In the genomic region with DNA sequence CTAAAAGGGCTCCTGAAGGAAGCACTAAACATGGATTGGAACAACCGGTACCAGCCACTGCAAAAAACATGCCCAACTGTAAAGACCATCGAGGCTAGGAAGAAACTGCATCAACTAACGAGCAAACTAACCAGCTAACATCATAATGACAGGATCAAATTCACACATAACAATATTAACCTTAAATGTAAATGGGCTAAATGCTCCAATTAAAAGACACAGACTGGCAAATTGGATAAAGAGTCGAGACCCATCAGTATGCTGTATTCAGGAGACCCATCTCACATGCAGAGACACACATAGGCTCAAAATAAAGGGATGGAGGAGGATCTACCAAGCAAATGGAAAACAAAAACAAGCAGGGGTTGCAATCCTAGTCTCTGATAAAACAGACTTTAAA, we compare ENCODE assay signal across 1 cellular context. TPM values are rescaled to one million over a fixed set of nuclear protein-coding genes. Genes with fewer than 3 reads are reported as not detected.
DNase-seq lines count a peak whose midpoint lies in the region; ATAC-seq, FAIRE-seq and TF ChIP-seq lines count a peak whose summit lies in the region.
"Not testable (repeated sequence)": the region's sequence is repeated elsewhere in the genome, so short reads cannot be mapped to it uniquely, and the experiment has no call there.

No MANE protein-coding gene starts in this region.

- TF ChIP-seq POLR2A in K562 (conservative IDR thresholded peaks at IDR 0.05) = not testable (repeated sequence)

- 63% methylated on average over 4 of the region's 4 CpGs for WGBS in K562 (ENCODE audit: insufficient coverage, low coverage, missing lambda C conversion rate)

- not testable (repeated sequence) for ATAC-seq in K562

- not testable (repeated sequence) for H3K4me3 ChIP-seq in K562

- not testable (repeated sequence) for H3K79me2 ChIP-seq in K562 (ENCODE audit: control insufficient read depth, insufficient read depth, low read length)

- POLR2A ChIA-PET in K562 (lab: Yijun Ruan, JAX) = not testable (repeated sequence)

- FAIRE-seq in K562 (lab: Jason Lieb, UNC) = not testable (repeated sequence)

- not testable (repeated sequence) for H3K4me1 ChIP-seq in K562 (replicated peaks in 1 of 2; ENCODE audit: control insufficient read depth in 2 of 2, insufficient read depth in 2 of 2, low read length in 2 of 2)

- not testable (repeated sequence) for H3K4me2 ChIP-seq in K562 (ENCODE audit: insufficient read depth, low read length)

- not testable (repeated sequence) for H3K9me3 ChIP-seq in K562 (replicated peaks; ENCODE audit: control insufficient read depth, insufficient read depth, low read depth, low read length)

- BruUV-seq in K562 (replicated peaks; lab: Mats Ljungman, UMichigan) = not testable (repeated sequence)

- TF ChIP-seq CTCF in K562 (IDR thresholded peaks at IDR 0.05 in 2 of 3, conservative IDR thresholded peaks at IDR 0.05 in 1 of 3; ENCODE audit: insufficient read depth in 2 of 3, low read depth in 1 of 3, low read length in 3 of 3) = not testable (repeated sequence)

- H4K20me1 ChIP-seq in K562 (replicated peaks; ENCODE audit: control insufficient read depth, insufficient read depth, low read length) = not testable (repeated sequence)

- H3K9me1 ChIP-seq in K562 (ENCODE audit: control insufficient read depth, insufficient read depth, low read length) = not testable (repeated sequence)

- in situ Hi-C loops in K562 (cut with MboI) = not testable (repeated sequence)

- peaks cover 18% of the 10 kb centered on the region; the same call in 2 of the 3 replicates for H3K36me3 ChIP-seq in K562 (ENCODE audit: control insufficient read depth, insufficient read depth, low read length)

- not testable (repeated sequence) for TF ChIP-seq EP300 in K562 (IDR thresholded peaks at IDR 0.05; ENCODE audit: low read length)

- not testable (repeated sequence) for H3K9ac ChIP-seq in K562 (ENCODE audit: insufficient read depth in 1 of 2, low read depth in 2 of 2, low read length in 2 of 2)

- intact Hi-C loops in K562 (cut with micrococcal nuclease) = not testable (repeated sequence)

- H2AFZ ChIP-seq in K562 (ENCODE audit: low read depth, low read length) = not testable (repeated sequence)

- not testable (repeated sequence) for DNase-seq in K562 (ENCODE audit: extremely low read depth in 1 of 4, low spot score in 3 of 4)

- not testable (repeated sequence) for H3K27ac ChIP-seq in K562 (ENCODE audit: extremely low read depth, low read depth, low read length)

- CTCF ChIA-PET in K562 (lab: Yijun Ruan, JAX; ENCODE audit: low intra/inter-chr PET ratio) = not testable (repeated sequence)

- not testable (repeated sequence) for H3K27me3 ChIP-seq in K562 (ENCODE audit: control insufficient read depth in 2 of 2, insufficient read depth in 2 of 2, low read length in 2 of 2)

- TF ChIP-seq RAD21 in K562 (CRISPR knock-in tag; conservative IDR thresholded peaks at IDR 0.05 in 1 of 2, IDR thresholded peaks at IDR 0.05 in 1 of 2) = not testable (repeated sequence)

TF ChIP-seq in K562, 482 proteins besides CTCF, POLR2A, EP300 and RAD21:
- TF ChIP-seq ZNF507 (tag; conservative IDR thresholded peaks at IDR 0.05) (peak; percentile 94), ZNF354B (CRISPR knock-in tag; IDR thresholded peaks at IDR 0.05) (peak; percentile 43; the same call in 1 of the 2 replicates)

RNA-seq across cellular contexts. Expression of a gene that starts 28.2 kb away (rescaled TPM):
- 97.9 and 159 TPM in 2 replicates for total RNA-seq in K562 (2011; cell fraction: chromatin; rRNA removed; ENCODE audit: low replicate concordance)
- 79.0 and 95.4 TPM in 2 replicates for total RNA-seq in K562 (2011; cell fraction: nucleolus; rRNA removed)
- total RNA-seq in K562 (2011; cell fraction: nucleoplasm; rRNA removed) = 95.5 and 111 TPM in 2 replicates
- total RNA-seq in K562 (2014; rRNA removed) (27.2 and 27.9 TPM in 2 replicates), K562 (2014; rRNA removed; fragmentation: Illumina TruSeq; extraction: Trizol) (36.3 and 42.8 TPM in 2 replicates), K562 (2015; rRNA removed; fragmentation: Illumina TruSeq; extraction: Trizol) (32.3 and 36.3 TPM in 2 replicates), K562 (2021) (41.3 and 41.7 TPM in 2 replicates)
- polyA plus RNA-seq in K562 (2011; rRNA removed) (44.9 and 46.0 TPM in 2 replicates), K562 (2014; fragmentation: Illumina TruSeq; extraction: Trizol) (33.1 and 34.8 TPM in 2 replicates), K562 (2014; fragmentation: Nextera tagmentation; extraction: Ambion mirVana) (10 to 100 TPM in 1 of 2 experiments, 1 to 10 TPM in 1; 6.4 to 14.2 TPM), K562 (2014; rRNA removed) (25.7 and 27.5 TPM in 2 replicates)
- polyA plus RNA-seq in K562 (2011; cell fraction: cytosol; rRNA removed) = 22.8 and 42.5 TPM in 2 replicates
- 16.3 and 23.3 TPM in 2 replicates for polyA plus RNA-seq in K562 (2011; cell fraction: nucleus; rRNA removed)
- 32.9 and 41.8 TPM in 2 replicates for polyA plus RNA-seq in K562 (2012)
- polyA minus RNA-seq in K562 (2011; rRNA and poly(A)+ RNA removed) = 71.7 and 92.2 TPM in 2 replicates
- polyA minus RNA-seq in K562 (2011; cell fraction: cytosol; rRNA and poly(A)+ RNA removed) = 22.3 and 28.8 TPM in 2 replicates
- 44.7 and 71.0 TPM in 2 replicates for polyA minus RNA-seq in K562 (2011; cell fraction: nucleus; rRNA and poly(A)+ RNA removed)
